8 cellular contexts compared by ENCODE assay signal in the genomic region with DNA sequence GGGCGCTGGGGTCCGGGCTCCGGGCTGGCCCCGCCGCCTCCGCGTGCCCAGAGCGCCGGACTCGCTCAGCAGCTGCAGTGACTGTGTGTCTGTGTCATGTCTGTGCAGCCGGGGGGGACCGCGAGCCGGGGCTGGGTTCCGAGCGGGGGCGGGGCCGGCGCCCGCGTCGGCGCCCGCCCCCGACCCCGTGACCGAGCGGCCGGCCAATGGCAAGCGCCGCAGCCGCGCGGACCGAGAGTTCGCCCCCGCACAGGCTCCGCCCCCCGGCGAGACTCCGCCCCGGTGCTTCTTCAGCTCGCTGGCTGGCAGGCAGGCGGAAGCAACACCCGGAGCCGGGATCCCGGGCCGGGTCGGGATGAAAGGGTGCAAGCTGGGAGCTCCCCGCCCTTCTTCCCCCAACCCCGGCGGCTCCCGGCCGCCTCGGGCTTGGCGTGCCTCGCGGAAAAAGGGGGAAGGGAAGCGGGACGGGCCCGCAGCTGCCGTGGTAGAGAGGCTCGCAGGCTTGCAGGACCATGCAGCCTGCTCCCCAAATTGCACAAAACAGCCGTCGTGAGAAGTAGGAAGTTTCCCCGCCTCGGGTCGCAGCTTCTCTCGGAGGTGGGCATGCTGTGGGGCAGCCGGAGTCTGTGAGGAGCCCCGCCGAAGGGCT. TPM values are rescaled to one million over a fixed set of nuclear protein-coding genes. Genes with fewer than 3 reads are reported as not detected.
DNase-seq lines count a peak whose midpoint lies in the region; ATAC-seq and TF ChIP-seq lines count a peak whose summit lies in the region.

No MANE protein-coding gene starts in this region.

- peak overlapping the region; percentile 92 for H3K4me2 ChIP-seq in OCI-LY1 (ENCODE audit: low read length)

- H3K27ac Mint-ChIP-seq in CD4-positive, CD25-positive, alpha-beta regulatory T cell = no peak overlapping the region
- H3K27ac Mint-ChIP-seq in activated T-cell treated with anti-CD3 and anti-CD28 coated beads, Interleukin-2, amount 50 U/mL, for 24 hours = no peak overlapping the region

- no peaks in the 10 kb centered on the region for H3K9me2 ChIP-seq in OCI-LY1 (ENCODE audit: low read depth, low read length)

- ATAC-seq in CD4-positive, CD25-positive, alpha-beta regulatory T cell (ENCODE audit: low read depth in 2 of 2) = peak; percentile 78 to 84
- ATAC-seq in GM19467 (IDR thresholded peaks at IDR 0.05; ENCODE audit: unreplicated experiment) = peak; percentile 70

- H3K9ac ChIP-seq in OCI-LY1 (ENCODE audit: low read length) = peak overlapping the region; percentile 30; the same call in 1 of the 2 replicates

- H3K4me3 ChIP-seq in CD4-positive, CD25-positive, alpha-beta regulatory T cell (ENCODE audit: low read depth, low read length) = peak overlapping the region; percentile 41
- peak overlapping the region; percentile 22 for H3K4me3 ChIP-seq in HL-60 (replicated peaks; ENCODE audit: insufficient read depth, low read length)
- H3K4me3 ChIP-seq in OCI-LY1 (ENCODE audit: low read depth, low read length, poor library complexity, severe bottlenecking) = peak overlapping the region; percentile 58

- H3K4me1 ChIP-seq in CD4-positive, CD25-positive, alpha-beta regulatory T cell (ENCODE audit: control insufficient read depth, insufficient read depth, low read length, poor library complexity, severe bottlenecking) = peaks cover 19% of the 10 kb centered on the region
- H3K4me1 ChIP-seq in OCI-LY1 (ENCODE audit: insufficient read depth, low read length, severe bottlenecking) = peaks cover 28% of the 10 kb centered on the region

- no peaks in the 10 kb centered on the region for H3F3A ChIP-seq in OCI-LY1 (ENCODE audit: insufficient read depth, low read length)

- peaks cover 0 to 8% (median 0%) of the 10 kb centered on the region in 7 donors for H3K9me3 Mint-ChIP-seq in CD4-positive, CD25-positive, alpha-beta regulatory T cell
- no peaks in the 10 kb centered on the region for H3K9me3 Mint-ChIP-seq in activated T-cell treated with anti-CD3 and anti-CD28 coated beads, Interleukin-2, amount 50 U/mL, for 24 hours

- TF ChIP-seq CTCF in HL-60 (IDR thresholded peaks at IDR 0.05; ENCODE audit: insufficient read depth, low read length) = no peak
- no peak for TF ChIP-seq CTCF in OCI-LY1 (IDR thresholded peaks at IDR 0.05; ENCODE audit: low read length)

- H3K4me1 Mint-ChIP-seq in CD4-positive, CD25-positive, alpha-beta regulatory T cell = peaks cover 0 to 24% (median 7%) of the 10 kb centered on the region in 4 donors
- H3K4me1 Mint-ChIP-seq in activated T-cell treated with anti-CD3 and anti-CD28 coated beads, Interleukin-2, amount 50 U/mL, for 24 hours (ENCODE audit: low read depth) = peaks cover 20% of the 10 kb centered on the region

- peak overlapping the region; percentile 60 to 83 (median 80) for H3K4me3 Mint-ChIP-seq in CD4-positive, CD25-positive, alpha-beta regulatory T cell
- H3K4me3 Mint-ChIP-seq in activated T-cell treated with anti-CD3 and anti-CD28 coated beads, Interleukin-2, amount 50 U/mL, for 24 hours = peak overlapping the region; percentile 60

- no peaks in the 10 kb centered on the region for H4K20me1 ChIP-seq in OCI-LY1 (ENCODE audit: insufficient read depth, low read length)

- no peaks in the 10 kb centered on the region for H3K9me3 ChIP-seq in CD4-positive, CD25-positive, alpha-beta regulatory T cell (ENCODE audit: control insufficient read depth in 2 of 2, low read length in 2 of 2)
- no peaks in the 10 kb centered on the region for H3K9me3 ChIP-seq in OCI-LY1 (ENCODE audit: low read length)

- H3K36me3 Mint-ChIP-seq in CD4-positive, CD25-positive, alpha-beta regulatory T cell = no peaks in the 10 kb centered on the region
- no peaks in the 10 kb centered on the region for H3K36me3 Mint-ChIP-seq in activated T-cell treated with anti-CD3 and anti-CD28 coated beads, Interleukin-2, amount 50 U/mL, for 24 hours (ENCODE audit: low read depth)

- no peaks in the 10 kb centered on the region for H3K36me3 ChIP-seq in CD4-positive, CD25-positive, alpha-beta regulatory T cell (ENCODE audit: control insufficient read depth, insufficient read depth, low read length)
- no peaks in the 10 kb centered on the region for H3K36me3 ChIP-seq in OCI-LY1 (ENCODE audit: insufficient read depth, low read length)

- H3K27me3 ChIP-seq in CD4-positive, CD25-positive, alpha-beta regulatory T cell (ENCODE audit: control insufficient read depth, insufficient read depth, low read length) = peaks cover 36% of the 10 kb centered on the region
- H3K27me3 ChIP-seq in HL-60 (ENCODE audit: insufficient read depth, poor library complexity, severe bottlenecking) (peaks cover 45% of the 10 kb centered on the region), OCI-LY1 (ENCODE audit: insufficient read depth, low read length) (no peaks in the 10 kb centered on the region)

- H2AFZ ChIP-seq in OCI-LY1 (ENCODE audit: low read length) = no peak overlapping the region

- no peak for TF ChIP-seq POLR2A in erythroblast (IDR thresholded peaks at IDR 0.05; ENCODE audit: low read length)

- no peaks in the 10 kb centered on the region for H3K79me2 ChIP-seq in OCI-LY1 (ENCODE audit: insufficient read depth, low read length)

- H3K27me3 Mint-ChIP-seq in CD4-positive, CD25-positive, alpha-beta regulatory T cell = peaks cover 66% of the 10 kb centered on the region
- H3K27me3 Mint-ChIP-seq in activated T-cell treated with anti-CD3 and anti-CD28 coated beads, Interleukin-2, amount 50 U/mL, for 24 hours = peaks cover 79% of the 10 kb centered on the region

- DNase-seq in CD4-positive, CD25-positive, alpha-beta regulatory T cell = peak; percentile 52 to 93 (median 69)
- DNase-seq in HL-60 (ENCODE audit: low read depth in 1 of 2, low spot score in 1 of 2) = peak; percentile 74 to 80
- peak; percentile 90 for DNase-seq in activated T-cell treated with anti-CD3 and anti-CD28 coated beads, Interleukin-2, amount 50 U/mL, for 24 hours
- DNase-seq in erythroblast (lab: John Stamatoyannopoulos, UW) = peak; percentile 71 to 85
- DNase-seq in mucosa of gallbladder (ENCODE audit: low spot score) = peak; percentile 98
- DNase-seq in stimulated activated CD8-positive, alpha-beta memory T cell treated with anti-CD3 and anti-CD28 coated beads, Interleukin-2, amount 100 ng/mL, for 48 hours (ENCODE audit: low read depth in 2 of 2) = peak; percentile 77 to 89

- no peak overlapping the region for H3K27ac ChIP-seq in CD4-positive, CD25-positive, alpha-beta regulatory T cell (ENCODE audit: insufficient read depth, low read length, poor library complexity, severe bottlenecking)
- H3K27ac ChIP-seq in HL-60 (replicated peaks) (no peak overlapping the region), OCI-LY1 (ENCODE audit: low read depth, low read length, poor library complexity, severe bottlenecking) (no peak overlapping the region)

RNA-seq across cellular contexts. Expression of gene LARGE1, which starts 0.8 kb away (rescaled TPM):
- total RNA-seq in CD4-positive, CD25-positive, alpha-beta regulatory T cell = not detected
- not detected for polyA plus RNA-seq in CD4-positive, CD25-positive, alpha-beta regulatory T cell
- total RNA-seq in mucosa of gallbladder = 65.6 TPM

Comparison
In these comparisons a context has a peak if more than half of its experiments do, and no peak if none do; other contexts are left out.
1. RNA of gene LARGE1, which starts 0.8 kb away (total RNA-seq): 65.6 TPM in mucosa of gallbladder (single experiment); not detected in CD4-positive, CD25-positive, alpha-beta regulatory T cell (single experiment); every median in the first group is over 10 times any median in the second.
2. Peak in every context shown above with its lines, with median percentiles within 50 percentile points of each other: DNase-seq and H3K4me3 ChIP-seq.